24 cellular contexts compared by ENCODE assay signal in genomic region chr17:43572368-43572980, GRCh38. TPM values are rescaled to one million over a fixed set of nuclear protein-coding genes. Genes with fewer than 3 reads are reported as not detected.
DNase-seq lines count a peak whose midpoint lies in the region; ATAC-seq lines count a peak whose summit lies in the region.
"Had no signal": no experiment of that assay in that cellular context is flagged by ENCODE, and none has a peak within 500 bp of the region (broad histone marks: within the 10 kb centered on the region; RNA-seq: fewer than 3 reads in every experiment).

No MANE protein-coding gene starts in this region.

- H3K4me3 Mint-ChIP-seq in activated naive CD8-positive, alpha-beta T cell treated with anti-CD3 and anti-CD28 coated beads, Interleukin-2, amount 10 ng/mL, durations not matched to agents 7 days and 5 days: no peak overlapping the region
- H3K4me3 Mint-ChIP-seq in activated naive CD8-positive, alpha-beta T cell treated with anti-CD3 and anti-CD28 coated beads for 36 hours: no peak overlapping the region
- H3K4me3 Mint-ChIP-seq: activated CD8-positive, alpha-beta memory T cell treated with anti-CD3 and anti-CD28 coated beads, Interleukin-2, amount 10 ng/mL, durations not matched to agents 7 days and 5 days had no signal

- no peak for DNase-seq in activated naive CD8-positive, alpha-beta T cell treated with anti-CD3 and anti-CD28 coated beads, Interleukin-2, amount 10 ng/mL, durations not matched to agents 7 days and 5 days
- no peak for DNase-seq in activated naive CD8-positive, alpha-beta T cell treated with anti-CD3 and anti-CD28 coated beads for 36 hours
- peak; percentile 48 for DNase-seq in LoVo (ENCODE audit: low spot score)
- DNase-seq in amniotic epithelial cell (ENCODE audit: low read depth): peak; percentile 55
- DNase-seq in stimulated activated naive CD8-positive, alpha-beta T cell treated with anti-CD3 and anti-CD28 coated beads, Interleukin-15, Interleukin-2, amounts not matched to agents 100 U/mL and 50 U/mL, for 24 hours: no peak
- no peak for DNase-seq in amniotic stem cell (lab: John Stamatoyannopoulos, UW)
- DNase-seq: activated CD4-positive, alpha-beta T cell treated with anti-CD3 and anti-CD28 coated beads for 4 hours; activated CD8-positive, alpha-beta memory T cell treated with anti-CD3 and anti-CD28 coated beads, Interleukin-2, amount 10 ng/mL, durations not matched to agents 7 days and 5 days; activated naive CD4-positive, alpha-beta T cell treated with anti-CD3 and anti-CD28 coated beads, Interleukin-2, amount 50 U/mL, for 16 hours; central memory CD4-positive, alpha-beta T cell; DMS153; foreskin melanocyte; left colon; mesenchymal stem cell; NCI-H1417; NCI-H2081 treated with DMSO at 0.1 percent for 48 hours; NCI-H774; spleen; stimulated activated CD4-positive, alpha-beta T cell treated with anti-CD3 and anti-CD28 coated beads, Interleukin-2, amount 100 ng/mL, for 48 hours; substantia nigra; upper lobe of left lung had no signal

- H3K27me3 Mint-ChIP-seq in activated naive CD8-positive, alpha-beta T cell treated with anti-CD3 and anti-CD28 coated beads, Interleukin-2, amount 10 ng/mL, durations not matched to agents 7 days and 5 days: peaks cover 2% of the 10 kb centered on the region
- peaks cover 3% of the 10 kb centered on the region for H3K27me3 Mint-ChIP-seq in activated naive CD8-positive, alpha-beta T cell treated with anti-CD3 and anti-CD28 coated beads for 36 hours

- H3K4me1 Mint-ChIP-seq in activated naive CD8-positive, alpha-beta T cell treated with anti-CD3 and anti-CD28 coated beads, Interleukin-2, amount 10 ng/mL, durations not matched to agents 7 days and 5 days: peaks cover 2% of the 10 kb centered on the region
- no peaks in the 10 kb centered on the region for H3K4me1 Mint-ChIP-seq in activated naive CD8-positive, alpha-beta T cell treated with anti-CD3 and anti-CD28 coated beads for 36 hours
- H3K4me1 Mint-ChIP-seq: activated CD8-positive, alpha-beta memory T cell treated with anti-CD3 and anti-CD28 coated beads, Interleukin-2, amount 10 ng/mL, durations not matched to agents 7 days and 5 days had no signal

- ATAC-seq in activated naive CD8-positive, alpha-beta T cell treated with anti-CD3 and anti-CD28 coated beads, Interleukin-2, amount 10 ng/mL, durations not matched to agents 7 days and 5 days (ENCODE audit: low read depth): peak; percentile 34
- peak; percentile 64 for ATAC-seq in stimulated activated naive CD8-positive, alpha-beta T cell treated with anti-CD3 and anti-CD28 coated beads, Interleukin-15, Interleukin-2, amounts not matched to agents 100 U/mL and 50 U/mL, for 24 hours
- ATAC-seq in GM19395 (IDR thresholded peaks at IDR 0.05; ENCODE audit: unreplicated experiment): no peak
- no peak for ATAC-seq in HG02885 (IDR thresholded peaks at IDR 0.05; ENCODE audit: poor library complexity, unreplicated experiment)
- ATAC-seq: activated CD8-positive, alpha-beta memory T cell treated with anti-CD3 and anti-CD28 coated beads, Interleukin-2, amount 10 ng/mL, durations not matched to agents 7 days and 5 days; esophagus mucosa had no signal

- no peaks in the 10 kb centered on the region for H3K36me3 Mint-ChIP-seq in activated naive CD8-positive, alpha-beta T cell treated with anti-CD3 and anti-CD28 coated beads, Interleukin-2, amount 10 ng/mL, durations not matched to agents 7 days and 5 days
- H3K36me3 Mint-ChIP-seq in activated naive CD8-positive, alpha-beta T cell treated with anti-CD3 and anti-CD28 coated beads for 36 hours: no peaks in the 10 kb centered on the region
- H3K36me3 Mint-ChIP-seq: activated CD8-positive, alpha-beta memory T cell treated with anti-CD3 and anti-CD28 coated beads, Interleukin-2, amount 10 ng/mL, durations not matched to agents 7 days and 5 days had no signal

- no peak overlapping the region for H3K27ac Mint-ChIP-seq in activated naive CD8-positive, alpha-beta T cell treated with anti-CD3 and anti-CD28 coated beads, Interleukin-2, amount 10 ng/mL, durations not matched to agents 7 days and 5 days
- H3K27ac Mint-ChIP-seq in activated naive CD8-positive, alpha-beta T cell treated with anti-CD3 and anti-CD28 coated beads for 36 hours: no peak overlapping the region
- H3K27ac Mint-ChIP-seq: activated CD8-positive, alpha-beta memory T cell treated with anti-CD3 and anti-CD28 coated beads, Interleukin-2, amount 10 ng/mL, durations not matched to agents 7 days and 5 days had no signal

- no peaks in the 10 kb centered on the region for H3K9me3 Mint-ChIP-seq in activated naive CD8-positive, alpha-beta T cell treated with anti-CD3 and anti-CD28 coated beads, Interleukin-2, amount 10 ng/mL, durations not matched to agents 7 days and 5 days
- H3K9me3 Mint-ChIP-seq in activated naive CD8-positive, alpha-beta T cell treated with anti-CD3 and anti-CD28 coated beads for 36 hours: no peaks in the 10 kb centered on the region

- POLR2A ChIA-PET in activated naive CD8-positive, alpha-beta T cell treated with anti-CD3 and anti-CD28 coated beads, Interleukin-2, amount 10 ng/mL, durations not matched to agents 7 days and 5 days (lab: Charles Lee): no interaction called here

RNA-seq across cellular contexts. Expression of gene ETV4, which starts 26.3 kb away (rescaled TPM):
- 1 to 10 TPM; 1.6 TPM for total RNA-seq in activated naive CD8-positive, alpha-beta T cell treated with anti-CD3 and anti-CD28 coated beads, Interleukin-2, amount 10 ng/mL, durations not matched to agents 7 days and 5 days
- 1 to 10 TPM; 7.5 to 7.8 TPM for total RNA-seq in activated naive CD8-positive, alpha-beta T cell treated with anti-CD3 and anti-CD28 coated beads for 36 hours

Comparison
In these comparisons a context has a peak if more than half of its experiments do, and no peak if none do; other contexts are left out.
1. ATAC-seq: peak in activated naive CD8-positive, alpha-beta T cell treated with anti-CD3 and anti-CD28 coated beads, Interleukin-2, amount 10 ng/mL, durations not matched to agents 7 days and 5 days (single experiment) and stimulated activated naive CD8-positive, alpha-beta T cell treated with anti-CD3 and anti-CD28 coated beads, Interleukin-15, Interleukin-2, amounts not matched to agents 100 U/mL and 50 U/mL, for 24 hours (single experiment); none in GM19395 (single experiment) and HG02885 (single experiment).
2. DNase-seq: peak in LoVo (single experiment) and amniotic epithelial cell (single experiment); none in activated naive CD8-positive, alpha-beta T cell treated with anti-CD3 and anti-CD28 coated beads, Interleukin-2, amount 10 ng/mL, durations not matched to agents 7 days and 5 days (single experiment), activated naive CD8-positive, alpha-beta T cell treated with anti-CD3 and anti-CD28 coated beads for 36 hours (single experiment), stimulated activated naive CD8-positive, alpha-beta T cell treated with anti-CD3 and anti-CD28 coated beads, Interleukin-15, Interleukin-2, amounts not matched to agents 100 U/mL and 50 U/mL, for 24 hours (single experiment) and amniotic stem cell (single experiment).